Comparison of ENCODE assay signal across 10 cellular contexts in the genomic region with DNA sequence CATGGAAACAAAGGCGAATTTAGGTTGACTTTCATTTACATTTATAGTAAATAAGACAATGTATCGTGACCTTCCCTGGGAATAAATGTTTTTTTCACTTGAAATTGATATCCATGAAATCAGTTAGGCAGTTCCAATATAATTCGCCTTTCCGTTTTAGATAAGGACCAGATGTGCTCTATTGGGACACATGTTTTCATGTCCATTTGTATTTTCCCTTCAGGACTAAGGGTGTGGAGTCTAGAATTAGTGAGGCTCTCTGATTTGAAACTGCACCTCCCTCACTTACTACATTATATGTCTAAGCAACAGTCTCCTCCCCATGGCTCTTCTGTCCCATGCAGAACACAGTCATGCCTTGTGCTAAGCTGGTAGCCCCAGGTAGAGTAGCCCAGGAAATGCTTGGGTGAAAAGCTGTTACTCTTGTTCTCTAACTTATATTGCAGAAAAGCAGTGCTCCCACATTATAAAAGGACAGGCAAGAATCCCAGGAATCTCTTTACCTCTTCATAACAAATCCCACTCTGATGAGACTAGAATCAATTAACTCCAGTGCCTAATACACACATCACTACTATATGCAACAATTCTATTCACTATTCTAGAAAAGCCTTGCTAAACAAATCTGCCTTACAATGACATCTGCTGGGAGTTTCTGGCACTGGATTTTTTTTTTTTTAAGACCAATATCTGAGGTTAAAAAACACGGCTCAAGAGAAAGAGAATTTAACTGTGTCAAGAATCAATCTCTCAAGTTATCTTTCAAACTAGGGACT.
A peak's percentile ranks its signal among the peaks of the same experiment; 100 is the strongest.
DNase-seq lines count a peak whose midpoint lies in the region; ATAC-seq and TF ChIP-seq lines count a peak whose summit lies in the region.
"Had no signal": no experiment of that assay in that cellular context is flagged by ENCODE, and none has a peak within 500 bp of the region (broad histone marks: within the 10 kb centered on the region; RNA-seq: fewer than 3 reads in every experiment).

No MANE protein-coding gene starts in this region.

- H3K9me3 ChIP-seq in breast epithelium (no peaks in the 10 kb centered on the region), SK-N-SH (no peaks in the 10 kb centered on the region), transverse colon (no peaks in the 10 kb centered on the region)

- peak; percentile 49 for TF ChIP-seq RAD21 in SK-N-SH (IDR thresholded peaks at IDR 0.05; ENCODE audit: low read length)

- intact Hi-C loops in MCF 10A (cut with micrococcal nuclease) (loop anchor here (1.0 to 5.0 kb wide), 8 partner anchors 48 to 720 kb away; no protein-coding TSS in a partner anchor), breast epithelium (cut with DNase I; ENCODE audit: low total_unique reads) (no loop called here), transverse colon (cut with DNase I; ENCODE audit: low total_unique reads) (no loop called here), posterior vena cava (cut with DNase I) (loop anchor here (5.0 to 10.0 kb wide), 4 partner anchors 142 to 1319 kb away; no protein-coding TSS in a partner anchor)

- H3K4me1 Mint-ChIP-seq in MCF 10A (ENCODE audit: insufficient read depth, unreplicated experiment): peaks cover 19% of the 10 kb centered on the region

- WGBS in SK-N-SH (ENCODE audit: low lambda C conversion rate): 15% methylated on average over 5 of the region's 5 CpGs
- 55 to 65% methylated on average over 5 of the region's 5 CpGs for WGBS in transverse colon (ENCODE audit: low coverage in 1 of 2), 2 donors

- no peak for TF ChIP-seq EP300 in SK-N-SH (IDR thresholded peaks at IDR 0.05; ENCODE audit: borderline replicate concordance in 1 of 2, low read depth in 1 of 2, low read length in 1 of 2)
- TF ChIP-seq EP300 in transverse colon (IDR thresholded peaks at IDR 0.05; ENCODE audit: low read depth): no peak

- H3K9me3 Mint-ChIP-seq in MCF 10A (ENCODE audit: unreplicated experiment): peaks cover 10% of the 10 kb centered on the region

- no peaks in the 10 kb centered on the region for H3K36me3 ChIP-seq in breast epithelium
- H3K36me3 ChIP-seq in SK-N-SH (replicated peaks in 1 of 2; ENCODE audit: control insufficient read depth in 1 of 2, insufficient read depth in 2 of 2, low read length in 1 of 2): no peaks in the 10 kb centered on the region
- H3K36me3 ChIP-seq in transverse colon: no peaks in the 10 kb centered on the region

- H3K9me2 ChIP-seq in SK-N-SH: no peaks in the 10 kb centered on the region

- H3K27me3 Mint-ChIP-seq in MCF 10A (ENCODE audit: insufficient read depth, unreplicated experiment): no peaks in the 10 kb centered on the region

- H3K4me3 ChIP-seq in breast epithelium (no peak overlapping the region), SK-N-SH (ENCODE audit: low read depth in 2 of 2, low read length in 1 of 2) (no peak overlapping the region), transverse colon (no peak overlapping the region)

- H3K4me3 Mint-ChIP-seq in MCF 10A (ENCODE audit: unreplicated experiment): no peak overlapping the region

- CTCF ChIA-PET in MCF 10A (lab: Yijun Ruan, JAX): interaction anchor here (0.6 to 3.7 kb wide), 36 partner anchors 9 to 1958 kb away, joined by 3 to 23 read pairs (median 4); partner anchors contain the start of gene AHR
- CTCF ChIA-PET in SK-N-SH (lab: Yijun Ruan, JAX): interaction anchor here (0.7 to 2.0 kb wide), 4 partner anchors 8 to 343 kb away, joined by 3 to 7 read pairs (median 4); no protein-coding TSS in a partner anchor

- no peaks in the 10 kb centered on the region for H3K36me3 Mint-ChIP-seq in MCF 10A (ENCODE audit: insufficient read depth, unreplicated experiment)

- H3K79me2 ChIP-seq in SK-N-SH (ENCODE audit: insufficient read depth): no peaks in the 10 kb centered on the region

- DNase-seq in MCF 10A (ENCODE audit: unreplicated experiment) (peak; percentile 43), breast epithelium (ENCODE audit: low spot score in 2 of 2) (no peak), SK-N-SH (peak; percentile 17), foreskin keratinocyte (peak in 1 of 2 donors; percentile 61), transverse colon (no peak), GOT3 (lab: John Stamatoyannopoulos, UW) (no peak), GDM1 (lab: John Stamatoyannopoulos, UW) (no peak), posterior vena cava (ENCODE audit: low spot score) (no peak)
- DNase-seq: activated CD8-positive, alpha-beta memory T cell treated with anti-CD3 and anti-CD28 coated beads for 24 hours; NCI-H1694 treated with DMSO at 0.1 percent for 48 hours had no signal

- H3K27me3 ChIP-seq in breast epithelium: no peaks in the 10 kb centered on the region
- H3K27me3 ChIP-seq in SK-N-SH (ENCODE audit: insufficient read depth): no peaks in the 10 kb centered on the region; the same call in 1 of the 2 replicates
- no peaks in the 10 kb centered on the region for H3K27me3 ChIP-seq in foreskin keratinocyte
- no peaks in the 10 kb centered on the region for H3K27me3 ChIP-seq in transverse colon

- in situ Hi-C loops in transverse colon (cut with MboI; ENCODE audit: low pct_ligation_motif_present in 1 of 4, low pct_unique_long_range_greater_than_20kb in 1 of 4, low sequenced_read_pairs in 3 of 4): loop anchor here in 3 of 4 donors (10.0 to 25.0 kb wide), 3 partner anchors 332 to 659 kb away; no protein-coding TSS in a partner anchor

- H3K27ac Mint-ChIP-seq in MCF 10A (ENCODE audit: low read depth, unreplicated experiment): no peak overlapping the region

- POLR2A ChIA-PET in MCF 10A (lab: Yijun Ruan, JAX) (interaction anchor here (0.6 to 2.8 kb wide), 18 partner anchors 8 to 663 kb away, joined by 3 to 13 read pairs (median 5); partner anchors contain the start of gene AHR), SK-N-SH (lab: Yijun Ruan, JAX) (no interaction called here)

- H4K20me1 ChIP-seq in SK-N-SH (ENCODE audit: insufficient read depth): no peaks in the 10 kb centered on the region

- BruUV-seq in MCF 10A (replicated peaks; lab: Mats Ljungman, UMichigan): no TSS peak

- TF ChIP-seq CTCF in MCF 10A (IDR thresholded peaks at IDR 0.05; ENCODE audit: unreplicated experiment): peak; percentile 51
- TF ChIP-seq CTCF in breast epithelium (IDR thresholded peaks at IDR 0.05): peak in 1 of 3 donors; percentile 32
- TF ChIP-seq CTCF in SK-N-SH (IDR thresholded peaks at IDR 0.05): peak; percentile 62
- TF ChIP-seq CTCF in foreskin keratinocyte (conservative IDR thresholded peaks at IDR 0.05): peak; percentile 68
- TF ChIP-seq CTCF in transverse colon (IDR thresholded peaks at IDR 0.05): peak in 3 of 5 experiments; percentile 19 to 31 (median 25)

- ATAC-seq in foreskin keratinocyte: peak; percentile 38

- TF ChIP-seq POLR2A in breast epithelium (IDR thresholded peaks at IDR 0.05) (no peak), transverse colon (IDR thresholded peaks at IDR 0.05) (no peak)

- H3K4me1 ChIP-seq in breast epithelium (peaks cover 0 to 4% of the 10 kb centered on the region in 2 donors), SK-N-SH (ENCODE audit: control insufficient read depth in 1 of 2, insufficient read depth in 2 of 2, low read depth in 1 of 2, low read length in 1 of 2) (peaks cover 0 to 4% of the 10 kb centered on the region in 2 experiments; a peak in 1 of 4 replicates), foreskin keratinocyte (peaks cover 2% of the 10 kb centered on the region), transverse colon (no peaks in the 10 kb centered on the region)

- H3K27ac ChIP-seq in breast epithelium: no peak overlapping the region
- H3K27ac ChIP-seq in SK-N-SH (ENCODE audit: low read depth in 2 of 2, low read length in 1 of 2): no peak overlapping the region
- H3K27ac ChIP-seq in foreskin keratinocyte: no peak overlapping the region
- H3K27ac ChIP-seq in transverse colon: no peak overlapping the region

- H3K4me2 ChIP-seq in SK-N-SH: no peak overlapping the region

- no peak overlapping the region for H2AFZ ChIP-seq in SK-N-SH (ENCODE audit: low read depth)

- H3K9ac ChIP-seq in SK-N-SH: no peak overlapping the region

- peaks cover 4% of the 10 kb centered on the region for H3F3A ChIP-seq in SK-N-SH (replicated peaks; ENCODE audit: insufficient read depth)

TF ChIP-seq in SK-N-SH, 30 proteins besides CTCF, POLR2A, EP300 and RAD21:
- TF ChIP-seq SMC3 (IDR thresholded peaks at IDR 0.05; ENCODE audit: low read depth, low read length) (no peak; the same call in 1 of the 2 replicates), NRF1 (IDR thresholded peaks at IDR 0.05; ENCODE audit: low read depth, low read length) (no peak), GATA2 (CRISPR knock-in tag; IDR thresholded peaks at IDR 0.05) (no peak), RXRA (IDR thresholded peaks at IDR 0.05; ENCODE audit: borderline replicate concordance, low read depth) (no peak), POLR2AphosphoS5 (IDR thresholded peaks at IDR 0.05; ENCODE audit: low read depth, low read length) (no peak), TCF12 (IDR thresholded peaks at IDR 0.05) (no peak)
- TF ChIP-seq, protein P1, sequence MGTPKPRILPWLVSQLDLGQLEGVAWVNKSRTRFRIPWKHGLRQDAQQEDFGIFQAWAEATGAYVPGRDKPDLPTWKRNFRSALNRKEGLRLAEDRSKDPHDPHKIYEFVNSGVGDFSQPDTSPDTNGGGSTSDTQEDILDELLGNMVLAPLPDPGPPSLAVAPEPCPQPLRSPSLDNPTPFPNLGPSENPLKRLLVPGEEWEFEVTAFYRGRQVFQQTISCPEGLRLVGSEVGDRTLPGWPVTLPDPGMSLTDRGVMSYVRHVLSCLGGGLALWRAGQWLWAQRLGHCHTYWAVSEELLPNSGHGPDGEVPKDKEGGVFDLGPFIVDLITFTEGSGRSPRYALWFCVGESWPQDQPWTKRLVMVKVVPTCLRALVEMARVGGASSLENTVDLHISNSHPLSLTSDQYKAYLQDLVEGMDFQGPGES (IDR thresholded peaks at IDR 0.05; ENCODE audit: low read depth, low read length): no peak
- TF ChIP-seq, protein P2, sequence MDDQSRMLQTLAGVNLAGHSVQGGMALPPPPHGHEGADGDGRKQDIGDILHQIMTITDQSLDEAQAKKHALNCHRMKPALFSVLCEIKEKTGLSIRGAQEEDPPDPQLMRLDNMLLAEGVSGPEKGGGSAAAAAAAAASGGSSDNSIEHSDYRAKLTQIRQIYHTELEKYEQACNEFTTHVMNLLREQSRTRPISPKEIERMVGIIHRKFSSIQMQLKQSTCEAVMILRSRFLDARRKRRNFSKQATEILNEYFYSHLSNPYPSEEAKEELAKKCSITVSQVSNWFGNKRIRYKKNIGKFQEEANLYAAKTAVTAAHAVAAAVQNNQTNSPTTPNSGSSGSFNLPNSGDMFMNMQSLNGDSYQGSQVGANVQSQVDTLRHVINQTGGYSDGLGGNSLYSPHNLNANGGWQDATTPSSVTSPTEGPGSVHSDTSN (IDR thresholded peaks at IDR 0.05): no peak

Comparison
In these comparisons a context has a peak if more than half of its experiments do, and no peak if none do; other contexts are left out.
1. DNase-seq: peak in MCF 10A (single experiment) and SK-N-SH (single experiment); none in breast epithelium (0 of 2), transverse colon (single experiment), GOT3 (single experiment), GDM1 (single experiment) and posterior vena cava (single experiment).
2. intact Hi-C loops: an anchor here in MCF 10A (1.0 to 5.0 kb wide) and posterior vena cava (5.0 to 10.0 kb wide); none called in breast epithelium and transverse colon.